In the genomic region with DNA sequence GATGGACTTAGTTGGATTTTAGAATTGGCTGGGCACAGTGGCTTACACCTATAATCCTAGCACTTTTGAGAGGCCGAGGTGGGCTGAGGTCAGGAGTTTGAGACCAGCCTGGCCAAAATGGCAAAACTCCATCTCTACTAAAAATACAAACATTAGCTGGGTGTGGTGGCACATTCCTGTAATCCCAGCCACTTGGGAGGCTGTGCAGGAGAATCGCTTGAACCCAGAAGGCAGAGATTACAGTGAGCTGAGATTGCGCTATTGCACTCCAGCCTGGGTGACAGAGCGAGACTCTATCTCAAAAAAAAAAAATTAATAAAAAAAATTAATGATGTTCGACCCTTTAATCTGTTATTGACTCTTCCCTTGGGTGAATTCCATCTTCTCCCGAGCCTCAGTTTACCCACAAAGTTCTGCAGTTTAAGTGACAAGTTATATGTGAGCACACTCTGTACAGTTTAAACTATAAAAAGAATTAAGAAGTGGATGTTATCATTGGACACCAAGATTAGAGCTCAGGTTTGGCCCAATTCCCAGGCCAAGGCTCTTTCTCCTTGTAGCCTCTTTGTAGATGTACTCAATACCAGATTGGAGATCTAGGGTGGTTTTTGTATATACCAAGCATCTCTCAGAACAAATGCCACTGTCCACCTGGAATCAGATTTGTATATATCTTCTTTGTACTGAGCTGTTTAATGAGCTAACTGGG, we compare ENCODE assay signal across 17 cellular contexts. TPM values are rescaled to one million over a fixed set of nuclear protein-coding genes. Genes with fewer than 3 reads are reported as not detected.
A peak's percentile ranks its signal among the peaks of the same experiment; 100 is the strongest.
DNase-seq lines count a peak whose midpoint lies in the region; ATAC-seq, FAIRE-seq and TF ChIP-seq lines count a peak whose summit lies in the region.
"Had no signal": no experiment of that assay in that cellular context is flagged by ENCODE, and none has a peak within 500 bp of the region (broad histone marks: within the 10 kb centered on the region; RNA-seq: fewer than 3 reads in every experiment).

No MANE protein-coding gene starts in this region.

- H3K9me3 ChIP-seq in GM12878 (replicated peaks; ENCODE audit: control insufficient read depth, insufficient read depth, low read length) = no peaks in the 10 kb centered on the region; the same call in 2 of the 3 replicates
- no peaks in the 10 kb centered on the region for H3K9me3 ChIP-seq in gastrocnemius medialis

- TF ChIP-seq CTCF in GM12878 (IDR thresholded peaks at IDR 0.05 in 2 of 3, conservative IDR thresholded peaks at IDR 0.05 in 1 of 3; ENCODE audit: control insufficient read depth in 2 of 3, extremely low read depth in 1 of 3, insufficient read depth in 1 of 3, low read depth in 3 of 3, low read length in 3 of 3) = no peak
- TF ChIP-seq CTCF in gastrocnemius medialis (IDR thresholded peaks at IDR 0.05 in 4 of 5, conservative IDR thresholded peaks at IDR 0.05 in 1 of 5) = no peak
- no peak for TF ChIP-seq CTCF in GM10266 (IDR thresholded peaks at IDR 0.05; ENCODE audit: control insufficient read depth, insufficient read depth, low read depth, missing control alignments)

- no peak overlapping the region for H2AFZ ChIP-seq in GM12878 (ENCODE audit: control insufficient read depth, low read depth, low read length)

- no peaks in the 10 kb centered on the region for H4K20me1 ChIP-seq in GM12878 (ENCODE audit: control insufficient read depth, insufficient read depth)

- POLR2A ChIA-PET in GM12878 (lab: Charles Lee) = interaction anchor here (1.2 to 1.3 kb wide), 2 partner anchors 9 to 63 kb away, joined by 3 to 7 read pairs; no protein-coding TSS in a partner anchor

- TF ChIP-seq POLR2A in GM12878 (IDR thresholded peaks at IDR 0.05; ENCODE audit: low read depth, low read length) = no peak
- TF ChIP-seq POLR2A in gastrocnemius medialis (IDR thresholded peaks at IDR 0.05) = no peak

- intact Hi-C loops in GM12878 (cut with micrococcal nuclease; ENCODE audit: unreplicated experiment) (no loop called here), left ventricle myocardium superior (cut with micrococcal nuclease) (no loop called here), gastrocnemius medialis (cut with DNase I; ENCODE audit: low total_unique reads) (loop anchor here (5.0 kb wide), 1 partner anchor 81 kb away; no protein-coding TSS in a partner anchor)

- no peak for FAIRE-seq in GM12878 (lab: Jason Lieb, UNC)
- FAIRE-seq: D721Med had no signal

- SMC1A ChIA-PET in GM12878 (lab: Charles Lee; ENCODE audit: uncharacterized antibody, unreplicated experiment) = interaction anchor here (0.5 to 2.8 kb wide), 12 partner anchors 9 to 175 kb away, joined by 3 to 21 read pairs (median 4); no protein-coding TSS in a partner anchor

- ATAC-seq in GM12878 = peak; percentile 19; the same call in 1 of the 3 replicates
- peak; percentile 81 for ATAC-seq in left ventricle myocardium superior
- peak; percentile 58 to 68 for ATAC-seq in gastrocnemius medialis
- no peak for ATAC-seq in HG02938 (IDR thresholded peaks at IDR 0.05; ENCODE audit: unreplicated experiment)
- ATAC-seq in HG03196 (IDR thresholded peaks at IDR 0.05; ENCODE audit: unreplicated experiment) = no peak
- ATAC-seq: activated CD4-positive, CD25-positive, alpha-beta regulatory T cell treated with anti-CD3 and anti-CD28 coated beads, Interleukin-2, amount 50 U/mL, for 24 hours had no signal

- H3K79me2 ChIP-seq in GM12878 (ENCODE audit: control insufficient read depth, insufficient read depth, low read length) = peaks cover 28% of the 10 kb centered on the region

- no peak overlapping the region for H3K4me3 ChIP-seq in GM12878
- H3K4me3 ChIP-seq in gastrocnemius medialis = no peak overlapping the region

- WGBS in GM12878 (ENCODE audit: insufficient coverage, insufficient replicate concordance, low lambda C conversion rate, missing lambda C conversion rate) = 97% methylated on average over 6 of the region's 6 CpGs

- H3K36me3 ChIP-seq in GM12878 (ENCODE audit: control insufficient read depth in 2 of 2, insufficient read depth in 2 of 2, low read length in 1 of 2) (peaks cover 4 to 13% of the 10 kb centered on the region in 2 experiments), gastrocnemius medialis (peaks cover 0 to 8% of the 10 kb centered on the region in 2 donors)

- no TSS peak for BruUV-seq in GM12878 (replicated peaks; lab: Mats Ljungman, UMichigan)

- H3K27me3 ChIP-seq in GM12878 (replicated peaks in 1 of 2; ENCODE audit: control insufficient read depth in 2 of 2, insufficient read depth in 2 of 2, low read length in 1 of 2) (no peaks in the 10 kb centered on the region), gastrocnemius medialis (no peaks in the 10 kb centered on the region)

- H3K27ac ChIP-seq in GM12878 (ENCODE audit: control insufficient read depth, insufficient read depth) (no peak overlapping the region), gastrocnemius medialis (peak overlapping the region; percentile 54 to 71 (median 60))

- no peak overlapping the region for H3K4me2 ChIP-seq in GM12878 (ENCODE audit: control insufficient read depth, insufficient read depth)

- TF ChIP-seq RAD21 in GM12878 (IDR thresholded peaks at IDR 0.05; ENCODE audit: insufficient read depth, low read depth, low read length) = no peak

- no peak for TF ChIP-seq EP300 in GM12878 (IDR thresholded peaks at IDR 0.05; ENCODE audit: borderline replicate concordance in 1 of 2, control insufficient read depth in 1 of 2, low read depth in 2 of 2, low read length in 2 of 2)

- RAD21 ChIA-PET in GM12878 (lab: Charles Lee; ENCODE audit: unreplicated experiment) = interaction anchor here (1.1 to 1.8 kb wide), 3 partner anchors 11 to 178 kb away, joined by 3 to 6 read pairs (median 3); no protein-coding TSS in a partner anchor

- CTCF ChIA-PET in GM12878 (lab: Yijun Ruan, JAX) = interaction anchor here (1.2 to 1.9 kb wide), 3 partner anchors 11 to 13 kb away, joined by 3 to 5 read pairs (median 5); no protein-coding TSS in a partner anchor

- in situ Hi-C loops in GM12878 (cut with MboI) (no loop called here), gastrocnemius medialis (cut with MboI; ENCODE audit: low sequenced_read_pairs in 4 of 4) (no loop called here)

- H3K9ac ChIP-seq in GM12878 (ENCODE audit: control insufficient read depth, insufficient read depth, low read length) = no peak overlapping the region

- peak; percentile 40 for DNase-seq in EH (ENCODE audit: low read depth)
- no peak for DNase-seq in GM12878 (ENCODE audit: low read depth, low spot score)
- peak; percentile 62 for DNase-seq in left ventricle myocardium superior
- peak in 1 of 2 donors; percentile 30 for DNase-seq in gastrocnemius medialis
- no peak for DNase-seq in stimulated activated CD4-positive, alpha-beta T cell treated with anti-CD3 and anti-CD28 coated beads, Interleukin-1b, Interleukin-23, amount 100 ng/mL, for 48 hours
- DNase-seq in GM10266 (ENCODE audit: extremely low spot score) = no peak
- DNase-seq: activated effector memory CD4-positive, alpha-beta T cell treated with Interleukin-2 at 50 U/mL for 16 hours; anterior cingulate cortex; GDM1; mesenchymal stem cell; NCI-H187; NCI-H510A treated with DMSO at 0.1 percent for 48 hours; SHP77 treated with DMSO at 0.1 percent for 48 hours had no signal

- H3K4me1 ChIP-seq in GM12878 (ENCODE audit: control insufficient read depth, insufficient read depth, low read length) (no peaks in the 10 kb centered on the region), gastrocnemius medialis (peaks cover 40 to 60% of the 10 kb centered on the region in 2 donors)

TF ChIP-seq in GM12878, 131 proteins besides CTCF, POLR2A, EP300 and RAD21 (continues in another document):
- TF ChIP-seq MXI1 (IDR thresholded peaks at IDR 0.05; ENCODE audit: low read depth, low read length) (no peak), BACH1 (IDR thresholded peaks at IDR 0.05; ENCODE audit: borderline replicate concordance) (no peak)

RNA-seq across cellular contexts. Expression of gene KAT6B, which starts 15.0 kb away (rescaled TPM):
- total RNA-seq in GM12878 (2013; cell fraction: nucleolus; rRNA removed) = 303 and 315 TPM in 2 replicates
- total RNA-seq in GM12878 (2014; rRNA removed) = 16.5 and 18.3 TPM in 2 replicates
- total RNA-seq in GM12878 (2014; rRNA removed; fragmentation: Illumina TruSeq; extraction: Trizol) = 16.7 and 17.5 TPM in 2 replicates
- 22.6 and 24.8 TPM in 2 replicates for total RNA-seq in GM12878 (2021)
- 8.5 TPM for polyA plus RNA-seq in GM12878 (2011; ENCODE audit: low read depth)
- 6.7 and 7.6 TPM in 2 replicates for polyA plus RNA-seq in GM12878 (2011; rRNA removed)
- 5.8 and 9.8 TPM in 2 replicates for polyA plus RNA-seq in GM12878 (2011; cell fraction: cytosol; rRNA removed)
- 17.1 and 23.0 TPM in 2 replicates for polyA plus RNA-seq in GM12878 (2011; cell fraction: nucleus; rRNA removed)
- 10.5 and 12.2 TPM in 2 replicates for polyA plus RNA-seq in GM12878 (2012)
- 17.6 and 19.1 TPM in 2 replicates for polyA plus RNA-seq in GM12878 (2014; fragmentation: Illumina TruSeq; extraction: Trizol)
- polyA plus RNA-seq in GM12878 (2014; fragmentation: Nextera tagmentation; extraction: Ambion mirVana) = 1 to 10 TPM; 2.7 to 5.3 TPM
- 8.1 and 9.7 TPM in 2 replicates for polyA plus RNA-seq in GM12878 (2014; rRNA removed)
- 10 to 100 TPM; 15.0 to 17.4 TPM for polyA plus RNA-seq in GM12878 (2016; fragmentation: Nextera tagmentation; extraction: Ambion mirVana)
- 42.9 and 45.0 TPM in 2 replicates for polyA minus RNA-seq in GM12878 (2011; rRNA and poly(A)+ RNA removed)
- 7.9 and 9.0 TPM in 2 replicates for polyA minus RNA-seq in GM12878 (2011; cell fraction: cytosol; rRNA and poly(A)+ RNA removed)
- 53.1 and 90.8 TPM in 2 replicates for polyA minus RNA-seq in GM12878 (2011; cell fraction: nucleus; rRNA and poly(A)+ RNA removed)
- total RNA-seq in left ventricle myocardium superior = 47.1 TPM
- total RNA-seq in gastrocnemius medialis = 10 to 100 TPM; 12.0 to 37.7 (median 21.6) TPM

Comparison
In these comparisons a context has a peak if more than half of its experiments do, and no peak if none do; other contexts are left out.
1. DNase-seq: peak in EH (single experiment) and left ventricle myocardium superior (single experiment); none in GM12878 (single experiment), stimulated activated CD4-positive, alpha-beta T cell treated with anti-CD3 and anti-CD28 coated beads, Interleukin-1b, Interleukin-23, amount 100 ng/mL, for 48 hours (single experiment) and GM10266 (single experiment).
2. ATAC-seq: peak in GM12878 (single experiment), left ventricle myocardium superior (single experiment) and gastrocnemius medialis (2 of 2); none in HG02938 (single experiment) and HG03196 (single experiment).